In the genomic region with DNA sequence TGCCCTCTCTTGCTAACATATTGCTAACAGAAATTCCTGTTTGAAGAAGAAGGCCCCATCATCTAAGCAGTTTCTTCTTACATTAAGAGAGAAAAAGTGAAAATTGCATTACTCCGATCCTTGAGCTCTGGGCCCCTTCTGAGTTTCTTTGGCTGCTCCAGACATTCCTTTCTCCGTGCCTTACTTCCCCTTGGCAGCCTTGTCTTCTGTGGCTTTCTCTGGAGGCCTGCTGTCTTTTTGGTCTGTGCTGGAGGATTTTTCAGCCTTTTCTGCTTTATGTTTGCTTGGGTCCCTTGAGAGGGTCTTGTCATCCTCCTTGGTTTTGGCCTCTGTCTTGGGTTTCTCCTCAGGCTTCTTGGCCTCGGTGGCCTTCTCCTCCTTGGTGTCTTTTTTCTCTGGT, we compare ENCODE assay signal across 20 cellular contexts.
"Had no signal": no experiment of that assay in that cellular context is flagged by ENCODE, and none has a peak within 500 bp of the region (broad histone marks: within the 10 kb centered on the region; RNA-seq: fewer than 3 reads in every experiment).

No MANE protein-coding gene starts in this region.

- H3K27ac ChIP-seq: coronary artery, dorsolateral prefrontal cortex, esophagus squamous epithelium, gastroesophageal sphincter, hepatocyte, left lung, lower lobe of right lung had no signal

- H3K4me1 ChIP-seq: esophagus squamous epithelium, gastroesophageal sphincter, heart left ventricle, left lung, lower lobe of right lung had no signal

- ATAC-seq: gastroesophageal sphincter, heart left ventricle, left lung, lower lobe of right lung, mucosa of descending colon had no signal

- H3K36me3 ChIP-seq: esophagus squamous epithelium, gastroesophageal sphincter, heart left ventricle, left lung, lower lobe of right lung had no signal

- H3K27me3 ChIP-seq: esophagus squamous epithelium, gastroesophageal sphincter, heart left ventricle, hepatocyte, left lung had no signal

- H3K4me3 ChIP-seq: coronary artery, dorsolateral prefrontal cortex, esophagus squamous epithelium, gastroesophageal sphincter, heart left ventricle, hepatocyte, left lung, lower lobe of right lung, mucosa of descending colon had no signal

- DNase-seq: dermis blood vessel endothelial cell; dorsolateral prefrontal cortex; effector CD4-positive, alpha-beta T cell; effector memory CD4-positive, alpha-beta T cell; esophagus squamous epithelium; foreskin fibroblast; hypothalamus; immature natural killer cell; islet precursor cell; kidney; kidney glomerular epithelial cell; left lung; lower lobe of right lung; mesenchymal stem cell; mucosa of descending colon; naive B cell had no signal

- H3K9me3 ChIP-seq: lower lobe of right lung, mucosa of descending colon had no signal
